Comparison of ENCODE assay signal across 8 cellular contexts in genomic region chr1:93980320-93980744, GRCh38.
DNase-seq lines count a peak whose midpoint lies in the region; TF ChIP-seq lines count a peak whose summit lies in the region.

No MANE protein-coding gene starts in this region.

- peak; percentile 12 for DNase-seq in NCI-H2227 (lab: John Stamatoyannopoulos, UW; ENCODE audit: unreplicated experiment)
- no peak for DNase-seq in NCI-H2227 treated with DMSO at 0.1 percent for 48 hours (lab: John Stamatoyannopoulos, UW)
- no peak for DNase-seq in PC-9
- peak; percentile 55 for DNase-seq in glutamatergic neuron
- DNase-seq in suprapubic skin (ENCODE audit: low spot score in 2 of 2), result no peak
- DNase-seq in prostate gland (ENCODE audit: low spot score), result no peak
- no peak for DNase-seq in testis
- DNase-seq in mesenteric fat pad (ENCODE audit: low spot score), result no peak

- H3K27me3 ChIP-seq in PC-9 (ENCODE audit: insufficient read depth, low read depth), result no peaks in the 10 kb centered on the region
- no peaks in the 10 kb centered on the region for H3K27me3 ChIP-seq in suprapubic skin
- H3K27me3 ChIP-seq in prostate gland (replicated peaks; ENCODE audit: insufficient read depth), result no peaks in the 10 kb centered on the region
- H3K27me3 ChIP-seq in testis, result no peaks in the 10 kb centered on the region

- TF ChIP-seq POLR2A in suprapubic skin (IDR thresholded peaks at IDR 0.05), result no peak
- no peak for TF ChIP-seq POLR2A in prostate gland (IDR thresholded peaks at IDR 0.05)
- TF ChIP-seq POLR2A in testis (IDR thresholded peaks at IDR 0.05), result no peak

- H3K4me3 Mint-ChIP-seq in glutamatergic neuron (ENCODE audit: unreplicated experiment), result peak overlapping the region; percentile 41

- no peak overlapping the region for H2AFZ ChIP-seq in PC-9

- H3K9me2 ChIP-seq in PC-9 (ENCODE audit: insufficient read depth), result no peaks in the 10 kb centered on the region

- no peaks in the 10 kb centered on the region for H3K79me2 ChIP-seq in PC-9 (ENCODE audit: low read depth)

- H3K4me3 ChIP-seq in PC-9 (no peak overlapping the region), suprapubic skin (no peak overlapping the region), prostate gland (no peak overlapping the region), testis (no peak overlapping the region)

- POLR2A ChIA-PET in PC-9 (lab: Charles Lee; ENCODE audit: unreplicated experiment), result interaction anchor here (0.6 kb wide), 1 partner anchor 17 kb away, joined by 4 read pairs; no protein-coding TSS in a partner anchor

- no peaks in the 10 kb centered on the region for H3K36me3 Mint-ChIP-seq in glutamatergic neuron (ENCODE audit: unreplicated experiment)

- BruUV-seq in PC-9 (replicated peaks; lab: Mats Ljungman, UMichigan), result no TSS peak

- 0 out of 2 replicates have a peak, but pooled peaks cover 4% of the 10 kb centered on the region for H3F3A ChIP-seq in PC-9 (ENCODE audit: insufficient read depth, low read depth)

- H3K27ac Mint-ChIP-seq in glutamatergic neuron (ENCODE audit: unreplicated experiment), result peak overlapping the region; percentile 97

- intact Hi-C loops in PC-9 (cut with micrococcal nuclease; ENCODE audit: unreplicated experiment), result no loop called here
- intact Hi-C loops in prostate gland (cut with DNase I), result no loop called here
- intact Hi-C loops in testis (cut with DNase I; ENCODE audit: low total_unique reads), result no loop called here

- no peak overlapping the region for H3K4me2 ChIP-seq in PC-9

- peaks cover 5% of the 10 kb centered on the region for H3K27me3 Mint-ChIP-seq in glutamatergic neuron (ENCODE audit: unreplicated experiment)

- CTCF ChIA-PET in PC-9 (lab: Charles Lee), result interaction anchor here (0.7 to 0.9 kb wide), 2 partner anchors 10 to 16 kb away, joined by 3 read pairs; no protein-coding TSS in a partner anchor

- H3K4me1 ChIP-seq in PC-9 (replicated peaks; ENCODE audit: insufficient read depth) (peaks cover 15% of the 10 kb centered on the region), suprapubic skin (peaks cover 23% of the 10 kb centered on the region), prostate gland (replicated peaks) (no peaks in the 10 kb centered on the region), testis (peaks cover 6% of the 10 kb centered on the region)

- H3K4me1 Mint-ChIP-seq in glutamatergic neuron (ENCODE audit: low read depth, unreplicated experiment), result peaks cover 34% of the 10 kb centered on the region

- no peaks in the 10 kb centered on the region for H4K20me1 ChIP-seq in PC-9 (ENCODE audit: insufficient read depth)

- peaks cover 2% of the 10 kb centered on the region for H3K9me3 Mint-ChIP-seq in glutamatergic neuron (ENCODE audit: unreplicated experiment)

- TF ChIP-seq EP300 in suprapubic skin (IDR thresholded peaks at IDR 0.05), result no peak

- no peaks in the 10 kb centered on the region for H3K9me3 ChIP-seq in PC-9 (ENCODE audit: insufficient read depth, low read depth)
- H3K9me3 ChIP-seq in suprapubic skin, result no peaks in the 10 kb centered on the region
- H3K9me3 ChIP-seq in prostate gland, result no peaks in the 10 kb centered on the region
- no peaks in the 10 kb centered on the region for H3K9me3 ChIP-seq in testis

- H3K36me3 ChIP-seq in PC-9 (ENCODE audit: low read depth), result no peaks in the 10 kb centered on the region
- H3K36me3 ChIP-seq in suprapubic skin, result no peaks in the 10 kb centered on the region
- no peaks in the 10 kb centered on the region for H3K36me3 ChIP-seq in prostate gland
- no peaks in the 10 kb centered on the region for H3K36me3 ChIP-seq in testis (ENCODE audit: low read depth, missing control alignments)

- peak; percentile 45 for TF ChIP-seq CTCF in PC-9 (conservative IDR thresholded peaks at IDR 0.05)
- peak; percentile 76 for TF ChIP-seq CTCF in glutamatergic neuron (IDR thresholded peaks at IDR 0.05; ENCODE audit: partially characterized antibody, unreplicated experiment)
- TF ChIP-seq CTCF in suprapubic skin (IDR thresholded peaks at IDR 0.05), result no peak
- TF ChIP-seq CTCF in prostate gland (IDR thresholded peaks at IDR 0.05), result no peak
- no peak for TF ChIP-seq CTCF in testis (IDR thresholded peaks at IDR 0.05)

- 77% methylated on average over 2 of the region's 2 CpGs for WGBS in suprapubic skin
- WGBS in prostate gland, result 76% methylated on average over 2 of the region's 2 CpGs
- 64 to 71% methylated on average over 2 of the region's 2 CpGs for WGBS in testis, 2 donors

- H3K27ac ChIP-seq in PC-9 (no peak overlapping the region), suprapubic skin (peak overlapping the region; percentile 43), prostate gland (peak overlapping the region in 1 of 2 donors; percentile 8), testis (peak overlapping the region in 1 of 2 donors; percentile 15)

Comparison
In these comparisons a context has a peak if more than half of its experiments do, and no peak if none do; other contexts are left out.
1. DNase-seq: peak in NCI-H2227 (single experiment) and glutamatergic neuron (single experiment); none in NCI-H2227 treated with DMSO at 0.1 percent for 48 hours (single experiment), PC-9 (0 of 2), suprapubic skin (0 of 2), prostate gland (single experiment), testis (single experiment) and mesenteric fat pad (single experiment).
2. CTCF ChIP-seq: peak in PC-9 (single experiment) and glutamatergic neuron (single experiment); none in suprapubic skin (0 of 2), prostate gland (0 of 4) and testis (0 of 3).